Comparison of ENCODE assay signal across 23 cellular contexts in genomic region chr13:75935805-75936204, GRCh38.
A peak's percentile ranks its signal among the peaks of the same experiment; 100 is the strongest.
DNase-seq lines count a peak whose midpoint lies in the region; ATAC-seq, FAIRE-seq and TF ChIP-seq lines count a peak whose summit lies in the region.
"Had no signal": no experiment of that assay in that cellular context is flagged by ENCODE, and none has a peak within 500 bp of the region (broad histone marks: within the 10 kb centered on the region; RNA-seq: fewer than 3 reads in every experiment).

No MANE protein-coding gene starts in this region.

- CTCF ChIA-PET in K562 (lab: Yijun Ruan, JAX; ENCODE audit: low intra/inter-chr PET ratio), result no interaction called here

- in situ Hi-C loops in K562 (cut with MboI), result no loop called here

- H3K4me2 ChIP-seq in K562 (ENCODE audit: insufficient read depth, low read length), result no peak overlapping the region

- ATAC-seq in K562 (no peak), esophagus mucosa (no peak)

- H3K27ac ChIP-seq in K562 (ENCODE audit: extremely low read depth, low read depth, low read length), result no peak overlapping the region
- H3K27ac ChIP-seq: HL-60 had no signal

- no peak overlapping the region for H3K9ac ChIP-seq in NT2/D1 (ENCODE audit: insufficient read length, low read depth)
- H3K9ac ChIP-seq in K562 (ENCODE audit: insufficient read depth in 1 of 2, low read depth in 2 of 2, low read length in 2 of 2), result no peak overlapping the region

- no peak for TF ChIP-seq POLR2A in K562 (conservative IDR thresholded peaks at IDR 0.05)

- no TSS peak for BruUV-seq in K562 (replicated peaks; lab: Mats Ljungman, UMichigan)

- POLR2A ChIA-PET in K562 (lab: Yijun Ruan, JAX), result interaction anchor here (1.1 kb wide), 1 partner anchor 9 kb away, joined by 3 read pairs; no protein-coding TSS in a partner anchor

- H3K36me3 ChIP-seq in NT2/D1 (ENCODE audit: insufficient read depth, insufficient read length, low read length), result no peaks in the 10 kb centered on the region
- no peaks in the 10 kb centered on the region for H3K36me3 ChIP-seq in K562 (ENCODE audit: control insufficient read depth, insufficient read depth, low read length)
- H3K36me3 ChIP-seq: BE2C, HAP-1 had no signal

- H3K4me1 ChIP-seq in NT2/D1 (ENCODE audit: insufficient read depth, insufficient read length), result no peaks in the 10 kb centered on the region
- no peaks in the 10 kb centered on the region for H3K4me1 ChIP-seq in K562 (replicated peaks in 1 of 2; ENCODE audit: control insufficient read depth in 2 of 2, insufficient read depth in 2 of 2, low read length in 2 of 2)
- H3K4me1 ChIP-seq: BE2C, HAP-1 had no signal

- 63% methylated on average over 2 of the region's 2 CpGs for WGBS in K562 (ENCODE audit: insufficient coverage, low coverage, missing lambda C conversion rate)

- no peaks in the 10 kb centered on the region for H3K9me3 ChIP-seq in NT2/D1 (ENCODE audit: insufficient read depth, low read length)
- no peaks in the 10 kb centered on the region for H3K9me3 ChIP-seq in K562 (replicated peaks; ENCODE audit: control insufficient read depth, insufficient read depth, low read depth, low read length)
- H3K9me3 ChIP-seq: BE2C, HAP-1 had no signal

- no peak for FAIRE-seq in K562 (lab: Jason Lieb, UNC)
- FAIRE-seq: A204.1, G401.6, GM12891 had no signal

- H3K4me3 ChIP-seq in NT2/D1 (ENCODE audit: insufficient read length, low read depth) (no peak overlapping the region), K562 (no peak overlapping the region)
- H3K4me3 ChIP-seq: HAP-1 had no signal

- no peaks in the 10 kb centered on the region for H3K9me1 ChIP-seq in K562 (ENCODE audit: control insufficient read depth, insufficient read depth, low read length)

- TF ChIP-seq EP300 in K562 (IDR thresholded peaks at IDR 0.05; ENCODE audit: low read length), result no peak

- H4K20me1 ChIP-seq in K562 (replicated peaks; ENCODE audit: control insufficient read depth, insufficient read depth, low read length), result no peaks in the 10 kb centered on the region

- no peak for TF ChIP-seq RAD21 in K562 (CRISPR knock-in tag; conservative IDR thresholded peaks at IDR 0.05 in 1 of 2, IDR thresholded peaks at IDR 0.05 in 1 of 2)

- H2AFZ ChIP-seq in K562 (ENCODE audit: low read depth, low read length), result peak overlapping the region; percentile 4; the same call in 1 of the 2 replicates

- H3K27me3 ChIP-seq in NT2/D1 (ENCODE audit: insufficient read depth, insufficient read length), result no peaks in the 10 kb centered on the region
- H3K27me3 ChIP-seq in K562 (ENCODE audit: control insufficient read depth in 2 of 2, insufficient read depth in 2 of 2, low read length in 2 of 2), result no peaks in the 10 kb centered on the region

- no peaks in the 10 kb centered on the region for H3K79me2 ChIP-seq in K562 (ENCODE audit: control insufficient read depth, insufficient read depth, low read length)

- DNase-seq in NT2/D1 (ENCODE audit: low read depth, low spot score) (peak; percentile 1), K562 (ENCODE audit: extremely low read depth in 1 of 4, low spot score in 3 of 4) (no peak), iPS DF 19.7 (ENCODE audit: low read depth, low spot score) (peak; percentile 23), NCI-H1436 treated with DMSO at 0.1 percent for 48 hours (lab: John Stamatoyannopoulos, UW) (no peak), SKM-1 treated with dmso at 0.1 percent for 144 hours (lab: John Stamatoyannopoulos, UW; ENCODE audit: unreplicated experiment) (no peak), dedifferentiated amniotic fluid mesenchymal stem cell (ENCODE audit: extremely low spot score) (no peak)
- DNase-seq: ACHN; BE2C; C1 segment of cervical spinal cord; CD4-positive, CD25-positive, alpha-beta regulatory T cell; CD8-positive, alpha-beta memory T cell; COR-L47; DMS 273 treated with DMSO at 0.1 percent for 48 hours; DMS53; DND-41; EL; GOT3 had no signal

- intact Hi-C loops in K562 (cut with micrococcal nuclease), result no loop called here

- TF ChIP-seq CTCF in K562 (IDR thresholded peaks at IDR 0.05 in 2 of 3, conservative IDR thresholded peaks at IDR 0.05 in 1 of 3; ENCODE audit: insufficient read depth in 2 of 3, low read depth in 1 of 3, low read length in 3 of 3), result no peak

TF ChIP-seq in K562, 482 proteins besides CTCF, POLR2A, EP300 and RAD21:
- TF ChIP-seq YY1 (IDR thresholded peaks at IDR 0.05; ENCODE audit: borderline replicate concordance in 1 of 3, control insufficient read depth in 1 of 3, extremely low read depth in 1 of 3, insufficient read depth in 3 of 3, insufficient read length in 1 of 3, insufficient replicate concordance in 2 of 3, low read depth in 1 of 3, low read length in 2 of 3) (peak in 1 of 3 experiments; percentile 71), SMAD3 (CRISPR knock-in tag; conservative IDR thresholded peaks at IDR 0.05) (no peak)

Comparison
In these comparisons a context has a peak if more than half of its experiments do, and no peak if none do; other contexts are left out.
1. DNase-seq: peak in NT2/D1 (single experiment) and iPS DF 19.7 (single experiment); none in K562 (0 of 4), NCI-H1436 treated with DMSO at 0.1 percent for 48 hours (single experiment), SKM-1 treated with dmso at 0.1 percent for 144 hours (single experiment) and dedifferentiated amniotic fluid mesenchymal stem cell (single experiment).